ENCODE assay signal across 6 cellular contexts in the genomic region with DNA sequence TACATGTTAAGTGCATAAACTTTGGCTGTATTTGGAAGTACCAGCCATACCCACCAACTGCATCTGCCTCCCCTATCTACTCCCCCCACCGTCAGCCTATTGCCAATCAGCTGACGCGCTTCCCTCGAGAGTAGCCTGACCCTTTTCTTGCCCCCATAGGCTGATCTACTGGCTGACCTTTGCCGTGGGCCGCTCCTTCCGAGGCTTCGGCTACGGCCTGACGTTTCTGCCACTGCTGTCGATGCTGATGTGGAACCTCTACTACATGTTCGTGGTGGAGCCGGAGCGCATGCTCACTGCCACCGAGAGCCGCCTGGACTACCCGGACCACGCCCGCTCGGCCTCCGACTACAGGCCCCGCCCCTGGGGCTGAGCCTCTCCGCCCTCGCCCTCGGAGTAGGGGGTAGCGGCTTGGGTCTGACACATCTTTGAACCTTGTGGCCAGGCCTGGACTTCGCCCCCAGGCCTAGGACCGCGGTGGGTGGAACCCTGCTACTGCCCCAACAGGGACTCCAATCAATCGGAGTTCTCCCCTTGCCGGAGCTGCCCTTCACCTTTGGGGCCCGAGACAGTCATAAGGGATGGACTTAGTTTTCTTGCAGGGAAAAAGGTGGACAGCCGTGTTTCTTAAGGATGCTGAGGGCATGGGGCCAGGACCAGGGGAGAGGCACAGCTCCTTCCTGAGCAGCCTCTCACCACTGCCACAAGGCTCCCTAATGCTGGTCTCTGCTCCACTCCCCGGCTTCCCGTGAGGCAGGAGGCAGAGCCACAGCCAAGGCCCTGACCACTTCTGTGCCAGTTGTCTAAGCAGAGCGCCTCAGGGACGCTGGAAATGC.
DNase-seq lines count a peak whose midpoint lies in the region; FAIRE-seq and TF ChIP-seq lines count a peak whose summit lies in the region.

No MANE protein-coding gene starts in this region.

- FAIRE-seq in H54 (lab: Jason Lieb, UNC), result no peak

- TF ChIP-seq POLR2A in H54 (IDR thresholded peaks at IDR 0.05; ENCODE audit: low read depth, low read length), result no peak

- in situ Hi-C loops in KBM-7 (cut with MboI; ENCODE audit: low pct_unique_long_range_greater_than_20kb, low sequenced_read_pairs), result no loop called here

- DNase-seq in GM20000 (ENCODE audit: low spot score), result peak; percentile 73
- DNase-seq in SHP77 treated with DMSO at 0.1 percent for 48 hours (lab: John Stamatoyannopoulos, UW), result peak; percentile 88
- peak; percentile 68 for DNase-seq in germinal center (ENCODE audit: low spot score)
- peak; percentile 82 for DNase-seq in putamen (ENCODE audit: low spot score)
- DNase-seq in H54 (ENCODE audit: insufficient read length, low spot score), result no peak
- DNase-seq in KBM-7, result no peak

- TF ChIP-seq CTCF in GM20000 (IDR thresholded peaks at IDR 0.05; ENCODE audit: extremely low read depth, missing control alignments), result no peak

Comparison
In these comparisons a context has a peak if more than half of its experiments do, and no peak if none do; other contexts are left out.
1. DNase-seq: peak in GM20000 (single experiment), SHP77 treated with DMSO at 0.1 percent for 48 hours (single experiment), germinal center (single experiment) and putamen (single experiment); none in H54 (single experiment) and KBM-7 (single experiment).